In genomic region chr3:155481089-155481488, GRCh38 we compare ENCODE assay signal across 25 cellular contexts.
"Had no signal": no experiment of that assay in that cellular context is flagged by ENCODE, and none has a peak within 500 bp of the region (broad histone marks: within the 10 kb centered on the region; RNA-seq: fewer than 3 reads in every experiment).

No MANE protein-coding gene starts in this region.

- H3K4me3 ChIP-seq: heart left ventricle, left ventricle myocardium inferior, lung, mucosa of descending colon, right atrium auricular region, skin epidermis, stomach, suprapubic skin, thoracic aorta, tibial artery, upper lobe of right lung had no signal

- H3K9ac ChIP-seq: parathyroid adenoma had no signal

- H3K4me1 ChIP-seq: heart left ventricle, left ventricle myocardium inferior, parathyroid adenoma, right atrium auricular region, stomach, suprapubic skin, tibial artery, upper lobe of right lung had no signal

- H3K27ac ChIP-seq: heart left ventricle, left ventricle myocardium inferior, parathyroid adenoma, right atrium auricular region, skin epidermis, stomach, suprapubic skin, thoracic aorta, tibial artery, upper lobe of right lung had no signal

- DNase-seq: heart left ventricle; hypothalamus; immature natural killer cell; left ventricle myocardium inferior; mesendoderm; midbrain; mucosa of descending colon; naive thymus-derived CD4-positive, alpha-beta T cell; occipital lobe; stimulated activated CD4-positive, alpha-beta T cell treated with anti-CD3 and anti-CD28 coated beads, Interleukin-12 subunit alpha, Interleukin-12 subunit beta, amount 100 ng/mL, for 4 hours; stimulated activated CD4-positive, alpha-beta T cell treated with anti-CD3 and anti-CD28 coated beads, Interleukin-15, amount 100 ng/mL, for 24 hours; stimulated activated CD4-positive, alpha-beta T cell treated with anti-CD3 and anti-CD28 coated beads, Interleukin-2, amount 100 ng/mL, for 24 hours; stimulated activated CD4-positive, alpha-beta T cell treated with anti-CD3 and anti-CD28 coated beads, Interleukin-4, amount 100 ng/mL, for 1 hour; stimulated activated naive B cell treated with anti-CD40 and anti-IgM and Interleukin-4, amounts not matched to agents 10 μg/mL and 1 μg/mL and 100 μg/mL, for 72 hours; stimulated activated naive CD8-positive, alpha-beta T cell treated with anti-CD3 and anti-CD28 coated beads, Interleukin-15, Interleukin-2, amounts not matched to agents 100 U/mL and 50 U/mL, for 24 hours; stomach; tibial artery; trophoblast cell; upper lobe of right lung had no signal

- H3K36me3 ChIP-seq: heart left ventricle, left ventricle myocardium inferior, right atrium auricular region, suprapubic skin, thoracic aorta, tibial artery, upper lobe of right lung had no signal

- H3K27me3 ChIP-seq: heart left ventricle, right atrium auricular region, stomach, suprapubic skin, tibial artery, upper lobe of right lung had no signal
